15 cellular contexts compared by ENCODE assay signal in the genomic region with DNA sequence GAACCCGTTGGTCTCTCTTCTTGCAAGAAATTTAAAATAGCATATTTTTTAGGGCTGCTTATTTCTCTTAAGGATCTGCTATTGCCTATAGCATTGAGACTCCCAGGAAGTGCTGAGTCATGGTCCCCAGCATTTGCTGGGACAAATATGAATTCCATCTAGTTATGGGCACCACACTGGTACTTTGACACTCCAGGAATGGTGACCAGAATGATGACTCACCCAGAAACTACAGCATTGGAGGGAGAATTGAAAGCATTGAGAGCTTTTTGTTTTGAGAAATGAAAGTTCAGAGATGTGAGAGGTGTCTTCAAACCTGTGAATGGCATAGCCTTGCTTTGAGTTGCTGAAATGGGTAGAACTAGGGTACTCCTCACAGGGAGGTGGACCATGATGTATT.
DNase-seq lines count a peak whose midpoint lies in the region; ATAC-seq, FAIRE-seq and TF ChIP-seq lines count a peak whose summit lies in the region.
"Had no signal": no experiment of that assay in that cellular context is flagged by ENCODE, and none has a peak within 500 bp of the region (broad histone marks: within the 10 kb centered on the region; RNA-seq: fewer than 3 reads in every experiment).

No MANE protein-coding gene starts in this region.

- H3K27ac ChIP-seq in small intestine (ENCODE audit: low read depth in 1 of 2, low read length in 1 of 2), result no peak overlapping the region
- H3K27ac ChIP-seq in mesendoderm (ENCODE audit: low read depth, low read length), result no peak overlapping the region
- H3K27ac ChIP-seq in left ventricle myocardium inferior (replicated peaks), result no peak overlapping the region
- H3K27ac ChIP-seq: ascending aorta, Peyer's patch, thoracic aorta had no signal

- H3K18ac ChIP-seq in mesendoderm (ENCODE audit: low read length), result no peak overlapping the region

- no peak overlapping the region for H3K23ac ChIP-seq in mesendoderm (ENCODE audit: low read length)

- H3K9ac ChIP-seq in mesendoderm (ENCODE audit: low read length), result no peak overlapping the region

- no peak overlapping the region for H4K8ac ChIP-seq in mesendoderm (ENCODE audit: low read depth, low read length)

- 0 to 36% (median 3%) methylated on average over 1 of the region's 1 CpG for WGBS in small intestine, 3 donors
- no CpG with 5 or more reads among the region's 1 CpG for WGBS in mesendoderm (ENCODE audit: extremely low coverage, insufficient coverage, low lambda C conversion rate)

- H3K4ac ChIP-seq in mesendoderm (ENCODE audit: low read depth, low read length), result no peak overlapping the region

- H2BK5ac ChIP-seq in mesendoderm (ENCODE audit: low read length), result no peak overlapping the region

- in situ Hi-C loops in GM13977 (cut with MboI; ENCODE audit: low pct_unique_long_range_greater_than_20kb, low sequenced_read_pairs, unreplicated experiment), result no loop called here

- ATAC-seq in GM19351 (IDR thresholded peaks at IDR 0.05; ENCODE audit: unreplicated experiment) (peak; percentile 54), GM21367 (IDR thresholded peaks at IDR 0.05; ENCODE audit: unreplicated experiment) (no peak)

- TF ChIP-seq CTCF in epithelial cell of esophagus (IDR thresholded peaks at IDR 0.05; ENCODE audit: insufficient read depth, low read depth, low read length, missing control alignments), result no peak
- no peak for TF ChIP-seq CTCF in GM13977 (IDR thresholded peaks at IDR 0.05; ENCODE audit: extremely low read depth, insufficient read depth, missing control alignments)
- no peak for TF ChIP-seq CTCF in left ventricle myocardium inferior (IDR thresholded peaks at IDR 0.05; ENCODE audit: borderline replicate concordance)

- H3K56ac ChIP-seq in mesendoderm (ENCODE audit: low read length), result no peak overlapping the region

- H3K4me1 ChIP-seq in small intestine (ENCODE audit: control insufficient read depth in 2 of 2, insufficient read depth in 1 of 2, low read depth in 1 of 2, low read length in 1 of 2), result peaks cover 0 to 2% of the 10 kb centered on the region in 2 donors
- no peaks in the 10 kb centered on the region for H3K4me1 ChIP-seq in mesendoderm (ENCODE audit: control insufficient read depth, low read depth, low read length)
- H3K4me1 ChIP-seq in left ventricle myocardium inferior, result no peaks in the 10 kb centered on the region
- H3K4me1 ChIP-seq: Peyer's patch had no signal

- FAIRE-seq in small intestine (lab: Jason Lieb, UNC), result no peak

- H3K27me3 ChIP-seq in small intestine (ENCODE audit: control insufficient read depth in 2 of 2, insufficient read depth in 2 of 2, low read length in 2 of 2), result no peaks in the 10 kb centered on the region
- H3K27me3 ChIP-seq in mesendoderm (ENCODE audit: insufficient read depth, low read length, poor library complexity), result no peaks in the 10 kb centered on the region
- peaks cover 25% of the 10 kb centered on the region for H3K27me3 ChIP-seq in left ventricle myocardium inferior (ENCODE audit: low read depth)
- H3K27me3 ChIP-seq: ascending aorta, Peyer's patch had no signal

- H3K36me3 ChIP-seq in small intestine (ENCODE audit: control insufficient read depth in 2 of 2, insufficient read depth in 2 of 2, low read length in 2 of 2), result no peaks in the 10 kb centered on the region
- H3K36me3 ChIP-seq in mesendoderm (ENCODE audit: control insufficient read depth, insufficient read depth, low read length), result no peaks in the 10 kb centered on the region
- H3K36me3 ChIP-seq in left ventricle myocardium inferior, result no peaks in the 10 kb centered on the region
- H3K36me3 ChIP-seq: ascending aorta, Peyer's patch, thoracic aorta had no signal

- H3K4me3 ChIP-seq in epithelial cell of esophagus (ENCODE audit: low read length) (no peak overlapping the region), small intestine (ENCODE audit: low read depth in 1 of 2, low read length in 2 of 2) (no peak overlapping the region), mesendoderm (ENCODE audit: low read length) (no peak overlapping the region), left ventricle myocardium inferior (no peak overlapping the region)
- H3K4me3 ChIP-seq: ascending aorta, Peyer's patch, thoracic aorta had no signal

- no peak overlapping the region for H2BK15ac ChIP-seq in mesendoderm (replicated peaks; ENCODE audit: low read depth)

- no peak overlapping the region for H2BK120ac ChIP-seq in mesendoderm (ENCODE audit: low read depth, low read length)

- H3K79me2 ChIP-seq in mesendoderm (ENCODE audit: control insufficient read depth, insufficient read depth, low read length), result no peaks in the 10 kb centered on the region

- H3K79me1 ChIP-seq in mesendoderm (ENCODE audit: low read length), result no peaks in the 10 kb centered on the region

- H3K9me3 ChIP-seq in small intestine (ENCODE audit: control insufficient read depth, low read depth), result no peaks in the 10 kb centered on the region
- H3K9me3 ChIP-seq in left ventricle myocardium inferior (replicated peaks), result no peaks in the 10 kb centered on the region
- H3K9me3 ChIP-seq: ascending aorta, Peyer's patch, thoracic aorta had no signal

- no peak overlapping the region for H2AK5ac ChIP-seq in mesendoderm (ENCODE audit: low read length)

- H4K5ac ChIP-seq in mesendoderm (ENCODE audit: low read length), result no peak overlapping the region

- H3K4me2 ChIP-seq in mesendoderm (ENCODE audit: low read length), result no peak overlapping the region

- DNase-seq in NCI-H460 (ENCODE audit: extremely low read depth, low read depth), result peak; percentile 3
- peak; percentile 10 for DNase-seq in epithelial cell of esophagus (ENCODE audit: low read depth)
- peak; percentile 62 for DNase-seq in small intestine
- DNase-seq in mesendoderm, result no peak
- DNase-seq in GM13977 (ENCODE audit: low spot score), result no peak
- DNase-seq in left ventricle myocardium inferior, result no peak
- DNase-seq: activated CD4-positive, alpha-beta T cell treated with anti-CD3 and anti-CD28 coated beads, Interleukin-2, amount 10 ng/mL, durations not matched to agents 24 days and 14 days; hippocampal formation; NCI-H187; NCI-H510A treated with DMSO at 0.1 percent for 48 hours had no signal

- intact Hi-C loops in left ventricle myocardium inferior (cut with micrococcal nuclease), result no loop called here

Comparison
In these comparisons a context has a peak if more than half of its experiments do, and no peak if none do; other contexts are left out.
1. DNase-seq: peak in NCI-H460 (single experiment), epithelial cell of esophagus (single experiment) and small intestine (single experiment); none in mesendoderm (single experiment), GM13977 (single experiment) and left ventricle myocardium inferior (single experiment).